6 cellular contexts compared by ENCODE assay signal in the genomic region with DNA sequence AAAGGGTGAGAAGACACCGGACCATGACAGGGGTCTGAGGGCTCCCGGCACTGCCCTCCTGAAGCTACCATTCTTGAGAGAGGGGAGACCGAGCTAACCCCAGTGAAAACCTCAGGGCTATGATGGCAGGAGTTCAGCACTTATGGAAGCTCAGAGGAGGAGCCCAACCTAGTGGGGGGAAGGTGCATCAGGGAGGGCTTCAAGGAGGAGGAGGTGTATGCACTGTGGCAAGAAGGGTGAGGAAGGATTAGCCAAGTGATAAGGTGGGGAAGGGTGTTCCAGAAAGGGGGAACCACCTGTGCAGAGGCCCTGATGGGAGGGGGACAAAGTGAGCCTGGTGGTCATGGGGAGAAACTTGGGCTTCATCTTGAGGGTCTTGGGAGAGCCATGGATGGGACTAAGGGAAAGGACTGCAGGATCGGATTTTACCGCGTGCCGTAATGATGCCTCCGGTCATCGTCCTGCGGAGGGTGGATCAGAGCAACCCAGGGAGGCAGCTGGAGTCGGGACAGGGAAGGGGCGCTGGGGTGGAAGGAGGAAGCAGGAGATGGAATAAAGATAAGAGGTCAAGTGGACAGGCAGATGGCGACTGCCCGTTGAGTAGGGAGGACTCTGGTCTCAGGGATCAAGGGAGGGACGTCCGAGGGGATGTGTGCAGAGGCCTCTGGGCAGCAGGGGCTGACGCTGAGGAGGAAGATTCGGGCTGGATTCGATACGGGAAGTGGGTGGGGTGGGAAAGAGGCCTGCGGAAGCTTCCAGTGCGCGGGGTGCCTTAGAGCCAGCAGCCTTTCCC. TPM values are rescaled to one million over a fixed set of nuclear protein-coding genes. Genes with fewer than 3 reads are reported as not detected.
A peak's percentile ranks its signal among the peaks of the same experiment; 100 is the strongest.
DNase-seq lines count a peak whose midpoint lies in the region; ATAC-seq and TF ChIP-seq lines count a peak whose summit lies in the region.

No MANE protein-coding gene starts in this region.

- TF ChIP-seq CTCF in fibroblast of mammary gland (conservative IDR thresholded peaks at IDR 0.05; ENCODE audit: control insufficient read depth, insufficient read depth, low read depth, low read length) (no peak), stomach (IDR thresholded peaks at IDR 0.05) (no peak)

- DNase-seq in NCI-H2227 (lab: John Stamatoyannopoulos, UW; ENCODE audit: unreplicated experiment) (peak; percentile 82), NCI-H2227 treated with DMSO at 0.1 percent for 48 hours (lab: John Stamatoyannopoulos, UW) (no peak), fibroblast of mammary gland (ENCODE audit: low read depth) (no peak), stomach (no peak), GM19240 (ENCODE audit: insufficient read length, low spot score) (no peak), aorta (no peak)

- H3K36me3 ChIP-seq in stomach (no peaks in the 10 kb centered on the region), aorta (ENCODE audit: control insufficient read depth in 1 of 2, insufficient read depth in 2 of 2, low read length in 1 of 2) (no peaks in the 10 kb centered on the region)

- H3K4me1 ChIP-seq in stomach (peaks cover 16 to 23% (median 22%) of the 10 kb centered on the region in 4 donors), aorta (ENCODE audit: control insufficient read depth in 1 of 2, insufficient read depth in 2 of 2, low read length in 2 of 2) (no peaks in the 10 kb centered on the region)

- 17 to 24% (median 19%) methylated on average over 18 to 23 of the region's 23 CpGs for WGBS in stomach, 5 donors
- 21 to 22% methylated on average over 23 of the region's 23 CpGs for WGBS in aorta, 2 donors

- intact Hi-C loops in stomach (cut with DNase I; ENCODE audit: low total_unique reads) (no loop called here), aorta (cut with DNase I) (no loop called here)

- TF ChIP-seq POLR2A in stomach (IDR thresholded peaks at IDR 0.05): no peak

- no peak for TF ChIP-seq EP300 in stomach (IDR thresholded peaks at IDR 0.05)

- H3K9me3 ChIP-seq in stomach (no peaks in the 10 kb centered on the region), aorta (ENCODE audit: control insufficient read depth, low read length) (no peaks in the 10 kb centered on the region)

- H3K27me3 ChIP-seq in stomach: peaks cover 0 to 87% (median 24%) of the 10 kb centered on the region in 3 donors
- no peaks in the 10 kb centered on the region for H3K27me3 ChIP-seq in aorta (ENCODE audit: control insufficient read depth in 1 of 2, insufficient read depth in 2 of 2, low read length in 1 of 2)

- H3K27ac ChIP-seq in stomach: peak overlapping the region in 2 of 5 donors; percentile 50 to 76
- H3K27ac ChIP-seq in aorta (ENCODE audit: low read depth in 1 of 2, low read length in 2 of 2): no peak overlapping the region

- ATAC-seq in aorta (ENCODE audit: low FRiP score): no peak

- H3K4me3 ChIP-seq in fibroblast of mammary gland (ENCODE audit: control insufficient read depth, low read depth, low read length) (peak overlapping the region; percentile 53), stomach (peak overlapping the region; percentile 46 to 74 (median 60)), aorta (ENCODE audit: low read length in 2 of 2) (peak overlapping the region in 1 of 2 donors; percentile 16)

RNA-seq across cellular contexts. Expression of a gene that starts 13.3 kb away (rescaled TPM):
- total RNA-seq in stomach (100 to 1,000 TPM in 2 of 5 donors, 10 to 100 TPM in 3; 10.7 to 282 (median 92.4) TPM), aorta (100 to 1,000 TPM in 1 of 2 donors, 10 to 100 TPM in 1; 92.4 to 119 TPM)
- polyA plus RNA-seq in stomach (100 to 1,000 TPM in 2 of 3 donors, 10 to 100 TPM in 1; 99.3 to 150 (median 116) TPM), aorta (100 to 1,000 TPM in 1 of 2 donors, 10 to 100 TPM in 1; 95.5 to 108 TPM)

RNA-seq across cellular contexts. Expression of a gene that starts 25.4 kb away (rescaled TPM):
- total RNA-seq in stomach (1 to 10 TPM in 3 of 5 donors, under 1 TPM in 1, not detected in 1; 0.45 to 9.7 (median 5.0) TPM), aorta (10 to 100 TPM in 1 of 2 donors, 1 to 10 TPM in 1; 6.9 to 10.7 TPM)
- polyA plus RNA-seq in stomach (1 to 10 TPM; 1.1 to 2.4 (median 2.0) TPM), aorta (1 to 10 TPM; 1.1 to 2.6 TPM)

RNA-seq across cellular contexts. Expression of a gene that starts 26.8 kb away (rescaled TPM):
- not detected for total RNA-seq in stomach
- polyA plus RNA-seq in stomach: under 1 TPM in 2 of 3 donors, not detected in 1; 0.19 to 0.30 TPM
- 1 to 10 TPM; 3.3 to 4.7 TPM for total RNA-seq in aorta
- 1 to 10 TPM in 1 of 2 donors, under 1 TPM in 1; 0.50 to 6.9 TPM for polyA plus RNA-seq in aorta

RNA-seq across cellular contexts. Expression of a gene that starts 27.5 kb away (rescaled TPM):
- total RNA-seq in stomach: 1 to 10 TPM in 2 of 5 donors, not detected in 3; 1.7 to 3.6 TPM
- polyA plus RNA-seq in stomach: under 1 TPM in 2 of 3 donors, not detected in 1; 0.12 to 0.33 TPM
- 10 to 100 TPM; 19.6 to 26.1 TPM for total RNA-seq in aorta
- 10 to 100 TPM in 1 of 2 donors, 1 to 10 TPM in 1; 1.9 to 11.3 TPM for polyA plus RNA-seq in aorta

RNA-seq across cellular contexts. Expression of a gene that starts 41.4 kb away (rescaled TPM):
- total RNA-seq in stomach (10 to 100 TPM in 2 of 5 donors, 1 to 10 TPM in 2, under 1 TPM in 1; under 0.01 to 32.2 (median 5.4) TPM), aorta (10 to 100 TPM; 13.1 to 18.7 TPM)
- polyA plus RNA-seq in stomach (1 to 10 TPM; 3.2 to 10.0 (median 9.5) TPM), aorta (10 to 100 TPM; 23.5 to 25.2 TPM)

Comparison
In these comparisons a context has a peak if more than half of its experiments do, and no peak if none do; other contexts are left out.
1. RNA of a gene that starts 26.8 kb away (total RNA-seq): 3.3 to 4.7 TPM in aorta; not detected in stomach; every median in the first group is over 4 times any median in the second.